ENCODE assay signal across 18 cellular contexts in the genomic region with DNA sequence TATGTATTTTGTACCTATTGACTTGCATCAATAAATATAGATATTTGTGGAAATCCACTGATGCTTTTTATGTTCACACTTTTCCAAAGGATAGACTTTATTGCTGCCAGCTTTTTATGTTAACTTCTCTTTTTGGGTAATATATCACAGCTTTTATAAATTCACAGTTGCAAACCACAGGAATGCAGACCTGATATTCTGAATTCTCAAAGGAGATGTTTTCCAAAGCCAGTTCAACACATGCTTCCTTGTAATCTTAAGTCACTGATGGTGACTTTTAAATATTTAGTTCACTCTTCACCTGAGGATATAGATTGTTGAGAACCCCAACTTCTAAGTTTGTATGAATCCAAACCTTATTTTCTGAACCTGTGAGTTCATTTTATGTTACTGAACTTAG.
A peak's percentile ranks its signal among the peaks of the same experiment; 100 is the strongest.
DNase-seq lines count a peak whose midpoint lies in the region; ATAC-seq and TF ChIP-seq lines count a peak whose summit lies in the region.
"Had no signal": no experiment of that assay in that cellular context is flagged by ENCODE, and none has a peak within 500 bp of the region (broad histone marks: within the 10 kb centered on the region; RNA-seq: fewer than 3 reads in every experiment).

No MANE protein-coding gene starts in this region.

- no peaks in the 10 kb centered on the region for H3K36me3 ChIP-seq in BLaER1 treated with 17β-estradiol and CSF1 and Interleukin-3, amounts not matched to agents 10 nM and 100 nM

- H3K9me3 Mint-ChIP-seq in natural killer cell = peaks cover 0 to 18% of the 10 kb centered on the region in 2 donors
- H3K9me3 Mint-ChIP-seq in activated CD4-positive, alpha-beta T cell treated with anti-CD3 and anti-CD28 coated beads, Interleukin-2, amount 10 ng/mL, durations not matched to agents 7 days and 5 days = no peaks in the 10 kb centered on the region
- H3K9me3 Mint-ChIP-seq: IgD-negative memory B cell had no signal

- intact Hi-C loops in natural killer cell (cut with micrococcal nuclease) = no loop called here

- no peak overlapping the region for H3K4me3 Mint-ChIP-seq in natural killer cell
- H3K4me3 Mint-ChIP-seq in activated CD4-positive, alpha-beta T cell treated with anti-CD3 and anti-CD28 coated beads, Interleukin-2, amount 10 ng/mL, durations not matched to agents 7 days and 5 days = no peak overlapping the region
- H3K4me3 Mint-ChIP-seq: CD8-positive, alpha-beta memory T cell; IgD-negative memory B cell had no signal

- CTCF ChIA-PET in activated CD4-positive, alpha-beta T cell treated with anti-CD3 and anti-CD28 coated beads, Interleukin-2, amount 10 ng/mL, durations not matched to agents 7 days and 5 days (lab: Charles Lee) = no interaction called here

- no peak overlapping the region for H3K9ac ChIP-seq in BLaER1 treated with 17β-estradiol and CSF1 and Interleukin-3, amounts not matched to agents 10 nM and 100 nM

- POLR2A ChIA-PET in activated CD4-positive, alpha-beta T cell treated with anti-CD3 and anti-CD28 coated beads, Interleukin-2, amount 10 ng/mL, durations not matched to agents 7 days and 5 days (lab: Charles Lee) = no interaction called here

- H3K27me3 ChIP-seq in BLaER1 treated with 17β-estradiol and CSF1 and Interleukin-3, amounts not matched to agents 10 nM and 100 nM = no peaks in the 10 kb centered on the region

- H3K4me2 ChIP-seq in BLaER1 treated with 17β-estradiol and CSF1 and Interleukin-3, amounts not matched to agents 10 nM and 100 nM = peak overlapping the region; percentile 11 to 65 (median 47); a peak in 18 of 22 replicates

- DNase-seq in LHCN-M2 (ENCODE audit: low read depth) (peak; percentile 44), choroid plexus epithelial cell (ENCODE audit: low read depth) (peak; percentile 72), myocyte (ENCODE audit: low read depth) (peak; percentile 9), NCI-H2196 treated with DMSO at 0.1 percent for 48 hours (lab: John Stamatoyannopoulos, UW; ENCODE audit: unreplicated experiment) (no peak), natural killer cell (no peak)
- no peak for DNase-seq in activated CD4-positive, alpha-beta T cell treated with anti-CD3 and anti-CD28 coated beads, Interleukin-2, amount 10 ng/mL, durations not matched to agents 7 days and 5 days
- DNase-seq: CD8-positive, alpha-beta memory T cell; DMS79; GOT3; MV-4-11; NCI-H1417; NCI-H1930; NCI-H446; NK-92 treated with Interleukin-12 subunit alpha and Interleukin-12 subunit beta, amount 100 ng/mL, for 24 hours had no signal

- H3K9me3 ChIP-seq in BLaER1 treated with 17β-estradiol and CSF1 and Interleukin-3, amounts not matched to agents 10 nM and 100 nM (replicated peaks in 1 of 11) = peaks cover 0 to 2% (median 0%) of the 10 kb centered on the region in 11 experiments; a peak in 1 of 22 replicates

- peaks cover 0 to 9% of the 10 kb centered on the region in 2 donors for H3K4me1 Mint-ChIP-seq in natural killer cell
- no peaks in the 10 kb centered on the region for H3K4me1 Mint-ChIP-seq in activated CD4-positive, alpha-beta T cell treated with anti-CD3 and anti-CD28 coated beads, Interleukin-2, amount 10 ng/mL, durations not matched to agents 7 days and 5 days
- H3K4me1 Mint-ChIP-seq: CD8-positive, alpha-beta memory T cell; IgD-negative memory B cell had no signal

- peaks cover 1% of the 10 kb centered on the region for H3K36me3 Mint-ChIP-seq in natural killer cell
- no peaks in the 10 kb centered on the region for H3K36me3 Mint-ChIP-seq in activated CD4-positive, alpha-beta T cell treated with anti-CD3 and anti-CD28 coated beads, Interleukin-2, amount 10 ng/mL, durations not matched to agents 7 days and 5 days (ENCODE audit: low read depth)
- H3K36me3 Mint-ChIP-seq: CD8-positive, alpha-beta memory T cell; IgD-negative memory B cell had no signal

- ATAC-seq in GM18519 (IDR thresholded peaks at IDR 0.05; ENCODE audit: low FRiP score, unreplicated experiment) (no peak), natural killer cell (no peak)
- ATAC-seq: GM12878 had no signal

- no peaks in the 10 kb centered on the region for H4K20me1 ChIP-seq in BLaER1 treated with 17β-estradiol and CSF1 and Interleukin-3, amounts not matched to agents 10 nM and 100 nM

- H3K27me3 Mint-ChIP-seq in natural killer cell (ENCODE audit: low read depth in 2 of 2) = no peaks in the 10 kb centered on the region
- no peaks in the 10 kb centered on the region for H3K27me3 Mint-ChIP-seq in activated CD4-positive, alpha-beta T cell treated with anti-CD3 and anti-CD28 coated beads, Interleukin-2, amount 10 ng/mL, durations not matched to agents 7 days and 5 days
- H3K27me3 Mint-ChIP-seq: CD8-positive, alpha-beta memory T cell had no signal

- peaks cover 10 to 54% (median 17%) of the 10 kb centered on the region in 10 experiments for H3K4me1 ChIP-seq in BLaER1 treated with 17β-estradiol and CSF1 and Interleukin-3, amounts not matched to agents 10 nM and 100 nM

- H3K4me3 ChIP-seq in BLaER1 treated with 17β-estradiol and CSF1 and Interleukin-3, amounts not matched to agents 10 nM and 100 nM = no peak overlapping the region
- H3K4me3 ChIP-seq in choroid plexus epithelial cell (ENCODE audit: low read depth, low read length) = no peak overlapping the region
- H3K4me3 ChIP-seq: GM12878 had no signal

- H3K27ac Mint-ChIP-seq in natural killer cell = no peak overlapping the region
- no peak overlapping the region for H3K27ac Mint-ChIP-seq in activated CD4-positive, alpha-beta T cell treated with anti-CD3 and anti-CD28 coated beads, Interleukin-2, amount 10 ng/mL, durations not matched to agents 7 days and 5 days
- H3K27ac Mint-ChIP-seq: CD8-positive, alpha-beta memory T cell; IgD-negative memory B cell had no signal

- H3K27ac ChIP-seq in BLaER1 treated with 17β-estradiol and CSF1 and Interleukin-3, amounts not matched to agents 10 nM and 100 nM = 0 out of 22 replicates have a peak overlapping the region, but pooled peaks of 1 of the 11 experiments have one; percentile 1

- TF ChIP-seq CTCF in choroid plexus epithelial cell (conservative IDR thresholded peaks at IDR 0.05; ENCODE audit: low read depth, low read length) (no peak), natural killer cell (IDR thresholded peaks at IDR 0.05) (no peak)

Comparison
In these comparisons a context has a peak if more than half of its experiments do, and no peak if none do; other contexts are left out.
1. DNase-seq: peak in LHCN-M2 (single experiment), choroid plexus epithelial cell (single experiment) and myocyte (single experiment); none in NCI-H2196 treated with DMSO at 0.1 percent for 48 hours (single experiment), natural killer cell (single experiment) and activated CD4-positive, alpha-beta T cell treated with anti-CD3 and anti-CD28 coated beads, Interleukin-2, amount 10 ng/mL, durations not matched to agents 7 days and 5 days (single experiment).